In genomic region chr7:35729061-35729783, GRCh38 we compare ENCODE assay signal across 7 cellular contexts. TPM values are rescaled to one million over a fixed set of nuclear protein-coding genes. Genes with fewer than 3 reads are reported as not detected.
DNase-seq lines count a peak whose midpoint lies in the region; ATAC-seq and TF ChIP-seq lines count a peak whose summit lies in the region.

No MANE protein-coding gene starts in this region.

- H4K20me1 ChIP-seq in OCI-LY7 (ENCODE audit: insufficient read depth, low read length): no peaks in the 10 kb centered on the region

- DNase-seq in OCI-LY7 (ENCODE audit: low spot score) (peak; percentile 94), germinal center (ENCODE audit: low spot score) (peak; percentile 66), breast epithelium (ENCODE audit: low spot score in 2 of 2) (no peak), NCI-H1694 (lab: John Stamatoyannopoulos, UW) (no peak), DMS79 (lab: John Stamatoyannopoulos, UW) (no peak)

- H3K27ac ChIP-seq in OCI-LY7 (ENCODE audit: low read depth, low read length, poor library complexity, severe bottlenecking) (peak overlapping the region; percentile 100), breast epithelium (no peak overlapping the region)

- no peaks in the 10 kb centered on the region for H3K36me3 ChIP-seq in OCI-LY7 (ENCODE audit: insufficient read depth, low read length)
- no peaks in the 10 kb centered on the region for H3K36me3 ChIP-seq in breast epithelium

- in situ Hi-C loops in GM18951 (cut with MboI; ENCODE audit: low sequenced_read_pairs, unreplicated experiment): no loop called here

- BruUV-seq in OCI-LY7 (replicated peaks; lab: Mats Ljungman, UMichigan): TSS peak; percentile 93

- no peak for TF ChIP-seq CTCF in OCI-LY7 (conservative IDR thresholded peaks at IDR 0.05; ENCODE audit: low read length)
- no peak for TF ChIP-seq CTCF in breast epithelium (IDR thresholded peaks at IDR 0.05)

- ATAC-seq in HG02759 (IDR thresholded peaks at IDR 0.05; ENCODE audit: unreplicated experiment): peak; percentile 54

- peak overlapping the region; percentile 94 for H3K4me2 ChIP-seq in OCI-LY7 (ENCODE audit: low read length)

- H3K9me2 ChIP-seq in OCI-LY7 (ENCODE audit: insufficient read depth, low read length): no peaks in the 10 kb centered on the region

- peak overlapping the region; percentile 35; the same call in 1 of the 2 replicates for H2AFZ ChIP-seq in OCI-LY7 (ENCODE audit: low read length)

- H3K4me3 ChIP-seq in OCI-LY7 (ENCODE audit: low read depth, low read length, poor library complexity, severe bottlenecking) (peak overlapping the region; percentile 65), breast epithelium (no peak overlapping the region)

- intact Hi-C loops in OCI-LY7 (cut with micrococcal nuclease; ENCODE audit: unreplicated experiment): loop anchor here (2.0 to 10.0 kb wide), 2 partner anchors 20 to 426 kb away; partner anchors contain the start of gene EEPD1
- intact Hi-C loops in breast epithelium (cut with DNase I; ENCODE audit: low total_unique reads): no loop called here

- peaks cover 4% of the 10 kb centered on the region; the same call in 1 of the 2 replicates for H3K79me2 ChIP-seq in OCI-LY7 (ENCODE audit: insufficient read depth, low read depth, low read length)

- H3K27me3 ChIP-seq in breast epithelium: no peaks in the 10 kb centered on the region

- TF ChIP-seq POLR2A in GM18951 (IDR thresholded peaks at IDR 0.05; ENCODE audit: extremely low read depth, insufficient read depth, insufficient read length) (peak; percentile 53), breast epithelium (IDR thresholded peaks at IDR 0.05) (no peak)

- CTCF ChIA-PET in OCI-LY7 (lab: Charles Lee; ENCODE audit: unreplicated experiment): interaction anchor here (0.8 to 1.3 kb wide), 4 partner anchors 19 to 73 kb away, joined by 3 to 7 read pairs (median 4); no protein-coding TSS in a partner anchor

- H3K4me1 ChIP-seq in OCI-LY7 (ENCODE audit: insufficient read depth, low read length, poor library complexity, severe bottlenecking) (peaks cover 97% of the 10 kb centered on the region), breast epithelium (no peaks in the 10 kb centered on the region)

- POLR2A ChIA-PET in OCI-LY7 (lab: Charles Lee): interaction anchor here (0.6 to 11.4 kb wide), 13 partner anchors 9 to 573 kb away, joined by 3 to 196 read pairs (median 5); partner anchors contain the start of genes HERPUD2 and SEPTIN7

- no peaks in the 10 kb centered on the region for H3K9me3 ChIP-seq in OCI-LY7 (ENCODE audit: low read length)
- H3K9me3 ChIP-seq in breast epithelium: no peaks in the 10 kb centered on the region

RNA-seq across cellular contexts. Expression of gene HERPUD2, which starts 34.3 kb away (rescaled TPM):
- 11.9 and 18.8 TPM in 2 replicates for total RNA-seq in OCI-LY7 (2014; rRNA removed; shearing (Covaris generic))
- total RNA-seq in OCI-LY7 (2022): 20.6 and 26.4 TPM in 2 replicates
- 10 to 100 TPM; 31.1 to 39.7 (median 35.4) TPM for total RNA-seq in breast epithelium

Comparison
In these comparisons a context has a peak if more than half of its experiments do, and no peak if none do; other contexts are left out.
1. DNase-seq: peak in OCI-LY7 (single experiment) and germinal center (single experiment); none in breast epithelium (0 of 2), NCI-H1694 (single experiment) and DMS79 (single experiment).